9 cellular contexts compared by ENCODE assay signal in the genomic region with DNA sequence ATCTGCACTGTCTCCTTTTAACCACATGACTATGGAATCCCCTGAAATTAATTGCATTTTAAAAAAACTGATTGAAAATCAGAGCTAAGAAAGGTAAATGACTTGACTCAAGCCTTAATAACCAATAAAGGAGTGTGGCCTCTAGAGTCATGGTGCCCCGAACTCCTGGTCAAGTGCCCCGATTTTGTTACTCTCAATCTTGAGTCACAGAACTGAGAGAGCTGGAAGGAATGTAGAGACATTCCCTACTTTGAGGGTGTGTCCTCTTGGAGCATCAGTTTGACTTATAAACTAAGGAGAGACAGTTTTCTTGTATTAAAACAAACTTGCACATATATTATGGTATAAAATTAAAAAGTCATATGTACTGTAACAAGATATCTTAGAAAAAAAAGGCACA. TPM values are rescaled to one million over a fixed set of nuclear protein-coding genes. Genes with fewer than 3 reads are reported as not detected.
DNase-seq lines count a peak whose midpoint lies in the region; ATAC-seq, FAIRE-seq and TF ChIP-seq lines count a peak whose summit lies in the region.
"Had no signal": no experiment of that assay in that cellular context is flagged by ENCODE, and none has a peak within 500 bp of the region (broad histone marks: within the 10 kb centered on the region; RNA-seq: fewer than 3 reads in every experiment).

No MANE protein-coding gene starts in this region.

- peaks cover 0 to 12% (median 3%) of the 10 kb centered on the region in 3 donors for H3K36me3 Mint-ChIP-seq in CD8-positive, alpha-beta memory T cell
- H3K36me3 Mint-ChIP-seq in naive thymus-derived CD4-positive, alpha-beta T cell = peaks cover 0 to 4% (median 0%) of the 10 kb centered on the region in 5 donors

- ATAC-seq in naive thymus-derived CD4-positive, alpha-beta T cell = no peak
- ATAC-seq in GM21737 (IDR thresholded peaks at IDR 0.05; ENCODE audit: unreplicated experiment) (no peak), gastroesophageal sphincter (no peak)

- POLR2A ChIA-PET in CD8-positive, alpha-beta memory T cell (lab: Charles Lee) = no interaction called here
- POLR2A ChIA-PET in naive thymus-derived CD4-positive, alpha-beta T cell (lab: Charles Lee) = interaction anchor here (4.2 kb wide), 1 partner anchor 28 kb away, joined by 93 read pairs; a partner anchor contains a TSS

- no peak for FAIRE-seq in HTR-8/SVneo (lab: Jason Lieb, UNC)

- H3K4me3 Mint-ChIP-seq in CD8-positive, alpha-beta memory T cell = peak overlapping the region; percentile 28 to 97 (median 91)
- H3K4me3 Mint-ChIP-seq in naive thymus-derived CD4-positive, alpha-beta T cell = peak overlapping the region in 9 of 10 donors; percentile 31 to 99 (median 90)

- no peak for TF ChIP-seq EP300 in gastroesophageal sphincter (IDR thresholded peaks at IDR 0.05)

- DNase-seq in CD8-positive, alpha-beta memory T cell = no peak
- DNase-seq in HTR-8/SVneo (ENCODE audit: insufficient read length, low spot score) (peak; percentile 48), amniotic epithelial cell (ENCODE audit: low read depth) (peak; percentile 29), caudate nucleus (lab: John Stamatoyannopoulos, UW) (no peak)
- DNase-seq in naive thymus-derived CD4-positive, alpha-beta T cell = no peak
- no peak for DNase-seq in central memory CD4-positive, alpha-beta T cell

- no peaks in the 10 kb centered on the region for H3K9me3 ChIP-seq in CD8-positive, alpha-beta memory T cell (ENCODE audit: low read length)
- no peaks in the 10 kb centered on the region for H3K9me3 ChIP-seq in naive thymus-derived CD4-positive, alpha-beta T cell (ENCODE audit: control insufficient read depth in 2 of 3, low read length in 3 of 3)
- no peaks in the 10 kb centered on the region for H3K9me3 ChIP-seq in gastroesophageal sphincter
- H3K9me3 ChIP-seq: ascending aorta had no signal

- no peak overlapping the region for H3K4me3 ChIP-seq in CD8-positive, alpha-beta memory T cell (ENCODE audit: low read length)
- H3K4me3 ChIP-seq in naive thymus-derived CD4-positive, alpha-beta T cell (ENCODE audit: low read length) = no peak overlapping the region
- no peak overlapping the region for H3K4me3 ChIP-seq in gastroesophageal sphincter
- H3K4me3 ChIP-seq: ascending aorta had no signal

- H3K27ac Mint-ChIP-seq in CD8-positive, alpha-beta memory T cell = peak overlapping the region in 4 of 8 donors; percentile 22 to 97 (median 51)
- peak overlapping the region in 3 of 9 donors; percentile 12 to 52 (median 33) for H3K27ac Mint-ChIP-seq in naive thymus-derived CD4-positive, alpha-beta T cell

- H3K4me1 Mint-ChIP-seq in CD8-positive, alpha-beta memory T cell = peaks cover 58 to 69% (median 68%) of the 10 kb centered on the region in 3 donors
- peaks cover 42 to 71% (median 63%) of the 10 kb centered on the region in 7 donors for H3K4me1 Mint-ChIP-seq in naive thymus-derived CD4-positive, alpha-beta T cell

- intact Hi-C loops in naive thymus-derived CD4-positive, alpha-beta T cell (cut with micrococcal nuclease) = loop anchor here (10.0 kb wide), 6 partner anchors 72 to 1248 kb away; a partner anchor contains a TSS

- H3K27me3 Mint-ChIP-seq in CD8-positive, alpha-beta memory T cell = no peaks in the 10 kb centered on the region
- no peaks in the 10 kb centered on the region for H3K27me3 Mint-ChIP-seq in naive thymus-derived CD4-positive, alpha-beta T cell

- peaks cover 40% of the 10 kb centered on the region for H3K4me1 ChIP-seq in CD8-positive, alpha-beta memory T cell (ENCODE audit: insufficient read depth, low read length)
- H3K4me1 ChIP-seq in naive thymus-derived CD4-positive, alpha-beta T cell (ENCODE audit: control insufficient read depth in 2 of 2, insufficient read depth in 2 of 2, low read length in 2 of 2) = peaks cover 28% of the 10 kb centered on the region in 2 donors
- H3K4me1 ChIP-seq in gastroesophageal sphincter = peaks cover 8 to 52% (median 9%) of the 10 kb centered on the region in 3 donors

- no peaks in the 10 kb centered on the region for H3K9me3 Mint-ChIP-seq in CD8-positive, alpha-beta memory T cell
- H3K9me3 Mint-ChIP-seq in naive thymus-derived CD4-positive, alpha-beta T cell = peaks cover 0 to 5% (median 0%) of the 10 kb centered on the region in 11 donors

- H3K27ac ChIP-seq in CD8-positive, alpha-beta memory T cell (ENCODE audit: low read depth, low read length) = no peak overlapping the region
- no peak overlapping the region for H3K27ac ChIP-seq in naive thymus-derived CD4-positive, alpha-beta T cell (ENCODE audit: low read depth, low read length)
- H3K27ac ChIP-seq in gastroesophageal sphincter (no peak overlapping the region), caudate nucleus (ENCODE audit: low read depth, low read length) (no peak overlapping the region)
- H3K27ac ChIP-seq: ascending aorta had no signal

- TF ChIP-seq CTCF in gastroesophageal sphincter (IDR thresholded peaks at IDR 0.05) = no peak

- H3K27me3 ChIP-seq in CD8-positive, alpha-beta memory T cell (ENCODE audit: insufficient read depth, low read length, poor library complexity, severe bottlenecking) = no peaks in the 10 kb centered on the region
- no peaks in the 10 kb centered on the region for H3K27me3 ChIP-seq in naive thymus-derived CD4-positive, alpha-beta T cell (ENCODE audit: control insufficient read depth in 2 of 2, insufficient read depth in 2 of 2, low read length in 2 of 2)
- no peaks in the 10 kb centered on the region for H3K27me3 ChIP-seq in gastroesophageal sphincter
- H3K27me3 ChIP-seq: ascending aorta had no signal

- no peak for TF ChIP-seq POLR2A in gastroesophageal sphincter (IDR thresholded peaks at IDR 0.05)

- WGBS in gastroesophageal sphincter (ENCODE audit: low coverage in 1 of 2), 2 donors = 28 to 30% methylated on average over 2 of the region's 2 CpGs

- CTCF ChIA-PET in CD8-positive, alpha-beta memory T cell (lab: Charles Lee) = interaction anchor here (1.1 kb wide), 2 partner anchors 27 to 303 kb away, joined by 3 to 4 read pairs; a partner anchor contains a TSS
- CTCF ChIA-PET in naive thymus-derived CD4-positive, alpha-beta T cell (lab: Charles Lee) = no interaction called here

- no peaks in the 10 kb centered on the region for H3K36me3 ChIP-seq in CD8-positive, alpha-beta memory T cell (ENCODE audit: insufficient read depth, low read length)
- H3K36me3 ChIP-seq in naive thymus-derived CD4-positive, alpha-beta T cell (ENCODE audit: control insufficient read depth in 2 of 3, insufficient read depth in 3 of 3, low read length in 3 of 3) = no peaks in the 10 kb centered on the region
- H3K36me3 ChIP-seq in gastroesophageal sphincter = peaks cover 0 to 3% of the 10 kb centered on the region in 2 donors
- H3K36me3 ChIP-seq: ascending aorta had no signal

RNA-seq across cellular contexts. Expression of a gene that starts 2.4 kb away (rescaled TPM):
- total RNA-seq in CD8-positive, alpha-beta memory T cell = 100 to 1,000 TPM; 169 to 186 TPM
- 40.0 TPM for polyA plus RNA-seq in CD8-positive, alpha-beta memory T cell
- 10 to 100 TPM; 49.6 to 75.0 (median 63.9) TPM for total RNA-seq in naive thymus-derived CD4-positive, alpha-beta T cell
- polyA plus RNA-seq in naive thymus-derived CD4-positive, alpha-beta T cell = 10 to 100 TPM; 44.4 to 46.6 TPM
- total RNA-seq in gastroesophageal sphincter = 10 to 100 TPM; 29.6 to 51.7 (median 39.0) TPM

RNA-seq across cellular contexts. Expression of a gene that starts 26.8 kb away (rescaled TPM):
- total RNA-seq in CD8-positive, alpha-beta memory T cell = 10 to 100 TPM; 18.3 to 20.2 TPM
- 16.6 TPM for polyA plus RNA-seq in CD8-positive, alpha-beta memory T cell
- total RNA-seq in naive thymus-derived CD4-positive, alpha-beta T cell = 10 to 100 TPM; 14.8 to 24.5 (median 20.5) TPM
- polyA plus RNA-seq in naive thymus-derived CD4-positive, alpha-beta T cell = 10 to 100 TPM; 18.6 to 25.2 TPM
- total RNA-seq in gastroesophageal sphincter = 10 to 100 TPM in 3 of 4 donors, 1 to 10 TPM in 1; 8.6 to 20.3 (median 12.7) TPM
- total RNA-seq: ascending aorta had no signal

Comparison
In these comparisons a context has a peak if more than half of its experiments do, and no peak if none do; other contexts are left out.
1. DNase-seq: peak in HTR-8/SVneo (single experiment) and amniotic epithelial cell (single experiment); none in CD8-positive, alpha-beta memory T cell (0 of 5), naive thymus-derived CD4-positive, alpha-beta T cell (0 of 9), central memory CD4-positive, alpha-beta T cell (single experiment) and caudate nucleus (0 of 61).